ENCODE assay signal across 27 cellular contexts in genomic region chr11:116529210-116529609, GRCh38.
"Had no signal": no experiment of that assay in that cellular context is flagged by ENCODE, and none has a peak within 500 bp of the region (broad histone marks: within the 10 kb centered on the region; RNA-seq: fewer than 3 reads in every experiment).

No MANE protein-coding gene starts in this region.

- H3K4me2 ChIP-seq: neural progenitor cell had no signal

- ATAC-seq: naive thymus-derived CD8-positive, alpha-beta T cell; natural killer cell treated with Interleukin-12 subunit alpha and Interleukin-12 subunit beta and Interleukin-15 and Interleukin-18, amount 100 ng/mL, for 72 hours; pancreas; right cardiac atrium; right lobe of liver; stimulated activated memory B cell treated with anti-CD40 and anti-IgM and Interleukin-4, amounts not matched to agents 10 μg/mL and 1 μg/mL and 100 μg/mL, for 72 hours; stimulated activated naive CD8-positive, alpha-beta T cell treated with anti-CD3 and anti-CD28 coated beads, Interleukin-15, amount 100 ng/mL, for 72 hours; stimulated activated naive CD8-positive, alpha-beta T cell treated with anti-CD3 and anti-CD28 coated beads, Interleukin-15, Interleukin-2, amounts not matched to agents 100 U/mL and 50 U/mL, for 24 hours had no signal

- H3K4me1 Mint-ChIP-seq: naive B cell; naive thymus-derived CD8-positive, alpha-beta T cell; stimulated activated memory B cell treated with anti-CD40 and anti-IgM and Interleukin-4, amounts not matched to agents 10 μg/mL and 1 μg/mL and 100 μg/mL, for 72 hours; stimulated activated naive CD8-positive, alpha-beta T cell treated with anti-CD3 and anti-CD28 coated beads, Interleukin-15, amount 100 ng/mL, for 72 hours had no signal

- H2AFZ ChIP-seq: neural progenitor cell had no signal

- H3K9me3 Mint-ChIP-seq: natural killer cell treated with Interleukin-12 subunit alpha and Interleukin-12 subunit beta and Interleukin-15 and Interleukin-18, amount 100 ng/mL, for 72 hours; stimulated activated naive CD8-positive, alpha-beta T cell treated with anti-CD3 and anti-CD28 coated beads, Interleukin-15, amount 100 ng/mL, for 72 hours had no signal

- H3K4me1 ChIP-seq: pancreas, prostate gland, right lobe of liver, sigmoid colon, suprapubic skin, testis, tibial artery, transverse colon, upper lobe of left lung, vagina had no signal

- H3K9ac ChIP-seq: neural progenitor cell had no signal

- H3K9me3 ChIP-seq: pancreas, prostate gland, right lobe of liver, suprapubic skin, testis, transverse colon, vagina had no signal

- H3K27me3 ChIP-seq: neural progenitor cell, pancreas, right lobe of liver, testis, upper lobe of left lung, vagina had no signal

- H3K27ac ChIP-seq: neural progenitor cell, pancreas, prostate gland, right lobe of liver, sigmoid colon, suprapubic skin, testis, tibial artery, transverse colon, upper lobe of left lung, vagina had no signal

- H3K4me3 Mint-ChIP-seq: naive B cell; naive thymus-derived CD8-positive, alpha-beta T cell; natural killer cell treated with Interleukin-12 subunit alpha and Interleukin-12 subunit beta and Interleukin-15 and Interleukin-18, amount 100 ng/mL, for 72 hours; neural progenitor cell; stimulated activated memory B cell treated with anti-CD40 and anti-IgM and Interleukin-4, amounts not matched to agents 10 μg/mL and 1 μg/mL and 100 μg/mL, for 72 hours; stimulated activated naive CD8-positive, alpha-beta T cell treated with anti-CD3 and anti-CD28 coated beads, Interleukin-15, amount 100 ng/mL, for 72 hours had no signal

- DNase-seq: naive B cell; naive thymus-derived CD8-positive, alpha-beta T cell; occipital lobe; pancreas; right cardiac atrium; right lobe of liver; small intestine; stimulated activated CD4-positive, alpha-beta T cell treated with anti-CD3 and anti-CD28 coated beads, Interleukin-15, amount 100 ng/mL, for 24 hours; stimulated activated CD4-positive, alpha-beta T cell treated with anti-CD3 and anti-CD28 coated beads, Interleukin-2, amount 100 ng/mL, for 24 hours; stimulated activated CD4-positive, alpha-beta T cell treated with anti-CD3 and anti-CD28 coated beads, Interleukin-2, amount 100 ng/mL, for 48 hours; stimulated activated CD4-positive, alpha-beta T cell treated with anti-CD3 and anti-CD28 coated beads, Interleukin-4, amount 100 ng/mL, for 4 hours; stimulated activated CD8-positive, alpha-beta memory T cell treated with anti-CD3 and anti-CD28 coated beads, Interleukin-4, amount 100 ng/mL, for 48 hours; stimulated activated naive CD4-positive, alpha-beta T cell; stimulated activated naive CD8-positive, alpha-beta T cell treated with anti-CD3 and anti-CD28 coated beads, Interleukin-15, amount 100 ng/mL, for 72 hours; stimulated activated naive CD8-positive, alpha-beta T cell treated with anti-CD3 and anti-CD28 coated beads, Interleukin-15, Interleukin-2, amounts not matched to agents 100 U/mL and 50 U/mL, for 24 hours; substantia nigra; testis; tibial artery; transverse colon; upper lobe of left lung had no signal

- H3K27ac Mint-ChIP-seq: naive B cell; naive thymus-derived CD8-positive, alpha-beta T cell; natural killer cell treated with Interleukin-12 subunit alpha and Interleukin-12 subunit beta and Interleukin-15 and Interleukin-18, amount 100 ng/mL, for 72 hours; neural progenitor cell; stimulated activated memory B cell treated with anti-CD40 and anti-IgM and Interleukin-4, amounts not matched to agents 10 μg/mL and 1 μg/mL and 100 μg/mL, for 72 hours; stimulated activated naive CD8-positive, alpha-beta T cell treated with anti-CD3 and anti-CD28 coated beads, Interleukin-15, amount 100 ng/mL, for 72 hours had no signal

- H3K36me3 Mint-ChIP-seq: naive B cell; naive thymus-derived CD8-positive, alpha-beta T cell; natural killer cell treated with Interleukin-12 subunit alpha and Interleukin-12 subunit beta and Interleukin-15 and Interleukin-18, amount 100 ng/mL, for 72 hours; neural progenitor cell; stimulated activated memory B cell treated with anti-CD40 and anti-IgM and Interleukin-4, amounts not matched to agents 10 μg/mL and 1 μg/mL and 100 μg/mL, for 72 hours had no signal
